Comparison of ENCODE assay signal across 10 cellular contexts in the genomic region with DNA sequence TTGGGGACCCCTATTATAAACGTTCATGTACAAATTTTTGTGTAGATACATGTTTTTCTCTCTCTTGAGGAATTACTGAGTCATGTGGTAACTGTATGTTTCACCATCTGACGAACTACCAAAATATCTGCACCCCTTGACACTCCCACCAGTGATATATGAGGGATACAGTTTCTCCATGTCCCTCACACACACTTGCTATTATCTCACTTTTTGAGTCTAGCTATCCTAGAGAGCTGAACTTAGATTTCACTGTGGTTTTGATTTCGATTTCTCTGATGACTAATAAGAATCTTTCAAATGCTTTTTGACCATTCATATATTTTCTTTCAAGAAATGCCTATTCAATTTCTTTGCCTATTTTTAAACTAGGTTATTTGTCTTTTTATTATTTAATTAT.
DNase-seq lines count a peak whose midpoint lies in the region; ATAC-seq and TF ChIP-seq lines count a peak whose summit lies in the region.
"Had no signal": no experiment of that assay in that cellular context is flagged by ENCODE, and none has a peak within 500 bp of the region (broad histone marks: within the 10 kb centered on the region; RNA-seq: fewer than 3 reads in every experiment).

No MANE protein-coding gene starts in this region.

- 50 to 52% (median 52%) methylated on average over 3 of the region's 3 CpGs for WGBS in heart left ventricle, 4 donors

- H3K4me3 ChIP-seq in AG10803 (ENCODE audit: low read length) = no peak overlapping the region
- no peak overlapping the region for H3K4me3 ChIP-seq in RWPE2 (ENCODE audit: severe bottlenecking)
- H3K4me3 ChIP-seq in heart left ventricle = no peak overlapping the region
- H3K4me3 ChIP-seq: SK-N-MC had no signal

- TF ChIP-seq POLR2A in heart left ventricle (IDR thresholded peaks at IDR 0.05) = no peak

- peak; percentile 65 for ATAC-seq in GM21367 (IDR thresholded peaks at IDR 0.05; ENCODE audit: unreplicated experiment)
- peak; percentile 66 for ATAC-seq in HG03135 (IDR thresholded peaks at IDR 0.05; ENCODE audit: unreplicated experiment)
- peak; percentile 79 for ATAC-seq in RWPE2 (ENCODE audit: low read depth)
- ATAC-seq in heart left ventricle = no peak
- ATAC-seq: stimulated activated naive CD8-positive, alpha-beta T cell treated with anti-CD3 and anti-CD28 coated beads, Interleukin-15, amount 100 ng/mL, for 72 hours had no signal

- intact Hi-C loops in heart left ventricle (cut with DNase I) = loop anchor here in 4 of 10 donors (2.0 to 5.0 kb wide), 4 partner anchors 72 to 353 kb away; a partner anchor contains a TSS

- H3K4me1 ChIP-seq in RWPE2 (ENCODE audit: insufficient read depth, poor library complexity, severe bottlenecking) = peaks cover 13% of the 10 kb centered on the region
- no peaks in the 10 kb centered on the region for H3K4me1 ChIP-seq in heart left ventricle

- H3K36me3 ChIP-seq in RWPE2 (ENCODE audit: low read depth) (no peaks in the 10 kb centered on the region), heart left ventricle (no peaks in the 10 kb centered on the region)

- H3K27ac ChIP-seq in RWPE2 (ENCODE audit: poor library complexity, severe bottlenecking) = peak overlapping the region; percentile 61
- no peak overlapping the region for H3K27ac ChIP-seq in heart left ventricle
- H3K27ac ChIP-seq: SK-N-MC had no signal

- H3K9me3 ChIP-seq in RWPE2 (ENCODE audit: severe bottlenecking) = no peaks in the 10 kb centered on the region
- H3K9me3 ChIP-seq in heart left ventricle = no peaks in the 10 kb centered on the region

- DNase-seq in AG10803 (ENCODE audit: low read depth) = peak; percentile 22
- DNase-seq in RWPE2 (ENCODE audit: low spot score) = no peak
- no peak for DNase-seq in heart left ventricle
- no peak for DNase-seq in NCI-H128 (lab: John Stamatoyannopoulos, UW; ENCODE audit: unreplicated experiment)
- no peak for DNase-seq in amniotic stem cell (lab: John Stamatoyannopoulos, UW)
- no peak for DNase-seq in kidney glomerular epithelial cell (lab: John Stamatoyannopoulos, UW)
- DNase-seq: stimulated activated naive CD8-positive, alpha-beta T cell treated with anti-CD3 and anti-CD28 coated beads, Interleukin-15, amount 100 ng/mL, for 72 hours had no signal

- no peak for TF ChIP-seq CTCF in AG10803 (conservative IDR thresholded peaks at IDR 0.05; ENCODE audit: low read length)
- no peak for TF ChIP-seq CTCF in RWPE2 (IDR thresholded peaks at IDR 0.05; ENCODE audit: poor library complexity, severe bottlenecking)
- TF ChIP-seq CTCF in heart left ventricle (IDR thresholded peaks at IDR 0.05) = no peak

- H3K27me3 ChIP-seq in RWPE2 (ENCODE audit: insufficient read depth, poor library complexity, severe bottlenecking) = no peaks in the 10 kb centered on the region
- H3K27me3 ChIP-seq in heart left ventricle = no peaks in the 10 kb centered on the region

Comparison
In these comparisons a context has a peak if more than half of its experiments do, and no peak if none do; other contexts are left out.
1. ATAC-seq: peak in GM21367 (single experiment), HG03135 (single experiment) and RWPE2 (single experiment); none in heart left ventricle (0 of 4).